In the genomic region with DNA sequence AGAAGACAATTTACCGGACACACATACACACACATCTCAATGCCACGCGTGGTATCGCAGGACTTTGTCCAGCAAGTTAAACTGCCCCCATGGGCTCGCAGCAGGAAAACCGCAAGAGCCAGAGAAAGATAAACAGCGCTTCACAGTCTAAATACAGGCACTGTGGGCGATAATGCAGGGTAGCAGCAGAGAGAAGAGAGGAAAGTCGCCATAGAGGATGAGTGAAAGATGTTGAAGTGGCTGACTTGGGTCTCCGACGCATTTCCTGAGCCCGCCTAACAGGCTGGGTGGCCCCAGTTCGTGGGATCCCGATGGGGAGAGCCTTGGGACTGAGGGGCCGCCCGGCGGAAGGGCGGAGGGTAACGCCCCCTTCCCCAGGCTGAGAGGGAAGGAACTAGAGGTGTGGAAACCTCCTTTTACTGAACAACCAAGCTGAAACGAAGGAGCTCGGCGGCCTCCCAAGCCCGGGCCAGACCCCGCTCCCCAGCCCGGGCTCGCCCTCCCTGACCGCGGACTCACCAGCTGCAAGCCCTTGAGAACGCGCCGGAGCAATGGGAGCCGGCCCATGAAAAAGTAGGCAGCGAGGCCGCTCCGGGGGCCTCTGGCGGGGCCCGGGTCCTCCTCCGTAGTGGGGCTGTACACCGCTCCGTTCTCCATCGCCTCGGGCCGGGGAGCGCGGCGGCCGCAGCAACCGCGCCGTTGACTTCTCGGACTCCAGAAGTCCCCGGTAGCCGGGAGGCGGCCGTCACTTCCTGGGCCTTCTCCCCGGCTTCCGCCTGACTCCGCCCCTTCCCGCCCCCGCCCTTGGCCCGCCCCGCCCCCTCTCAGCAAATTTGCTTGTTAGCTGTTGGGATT, we compare ENCODE assay signal across 8 cellular contexts. TPM values are rescaled to one million over a fixed set of nuclear protein-coding genes. Genes with fewer than 3 reads are reported as not detected.
DNase-seq lines count a peak whose midpoint lies in the region; ATAC-seq and TF ChIP-seq lines count a peak whose summit lies in the region.

A gene with protein sequence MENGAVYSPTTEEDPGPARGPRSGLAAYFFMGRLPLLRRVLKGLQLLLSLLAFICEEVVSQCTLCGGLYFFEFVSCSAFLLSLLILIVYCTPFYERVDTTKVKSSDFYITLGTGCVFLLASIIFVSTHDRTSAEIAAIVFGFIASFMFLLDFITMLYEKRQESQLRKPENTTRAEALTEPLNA (minus strand): TSS at position 764 of the 855 bp plus-strand sequence. CDS start 107 bp downstream, at position 657.

- H3K79me2 ChIP-seq in ACC112 (ENCODE audit: control insufficient read depth, insufficient read depth, low read length, unreplicated experiment) = peaks cover 35% of the 10 kb centered on the region

- H3K36me3 Mint-ChIP-seq in activated CD4-positive, alpha-beta T cell treated with anti-CD3 and anti-CD28 coated beads for 36 hours (ENCODE audit: low read depth) = peaks cover 7% of the 10 kb centered on the region
- peaks cover 2% of the 10 kb centered on the region for H3K36me3 Mint-ChIP-seq in chondrocyte (ENCODE audit: low read depth)

- H3K4me1 Mint-ChIP-seq in activated CD4-positive, alpha-beta T cell treated with anti-CD3 and anti-CD28 coated beads for 36 hours = peaks cover 29% of the 10 kb centered on the region
- peaks cover 28% of the 10 kb centered on the region for H3K4me1 Mint-ChIP-seq in chondrocyte (ENCODE audit: low read depth)

- no peaks in the 10 kb centered on the region for H3K9me3 Mint-ChIP-seq in activated CD4-positive, alpha-beta T cell treated with anti-CD3 and anti-CD28 coated beads for 36 hours (ENCODE audit: low read depth)
- no peaks in the 10 kb centered on the region for H3K9me3 Mint-ChIP-seq in chondrocyte (ENCODE audit: low read depth)

- no peaks in the 10 kb centered on the region for H3K27me3 ChIP-seq in ACC112 (ENCODE audit: insufficient read depth, low read length)

- H3K4me1 ChIP-seq in ACC112 (ENCODE audit: control insufficient read depth, insufficient read depth, low read length, unreplicated experiment) = peaks cover 8% of the 10 kb centered on the region

- peak within 1 kb of the TSS; percentile 86 for H3K4me3 Mint-ChIP-seq in activated CD4-positive, alpha-beta T cell treated with anti-CD3 and anti-CD28 coated beads for 36 hours
- H3K4me3 Mint-ChIP-seq in chondrocyte (ENCODE audit: unreplicated experiment) = peak within 1 kb of the TSS; percentile 91

- peak; percentile 19 for TF ChIP-seq CTCF in chondrocyte (IDR thresholded peaks at IDR 0.05)

- H3K27ac Mint-ChIP-seq in activated CD4-positive, alpha-beta T cell treated with anti-CD3 and anti-CD28 coated beads for 36 hours = peak within 1 kb of the TSS; percentile 95
- peak within 1 kb of the TSS; percentile 95 for H3K27ac Mint-ChIP-seq in chondrocyte (ENCODE audit: unreplicated experiment)

- intact Hi-C loops in activated CD4-positive, alpha-beta T cell treated with anti-CD3 and anti-CD28 coated beads for 36 hours (cut with DNase I, micrococcal nuclease) = loop anchor here (1.0 to 2.0 kb wide), 6 partner anchors 68 to 396 kb away; a partner anchor contains a TSS

- DNase-seq in NCI-H345 (lab: John Stamatoyannopoulos, UW) (peak; percentile 65), chondrocyte (ENCODE audit: low spot score) (no peak), kidney tubule cell (ENCODE audit: low spot score) (peak; percentile 79)
- DNase-seq in activated CD4-positive, alpha-beta T cell treated with anti-CD3 and anti-CD28 coated beads for 36 hours = peak; percentile 87
- DNase-seq in stimulated activated CD4-positive, alpha-beta T cell treated with anti-CD3 and anti-CD28 coated beads, Interleukin-15, amount 100 ng/mL, for 48 hours (ENCODE audit: low read depth in 2 of 2) = peak; percentile 46 to 55

- POLR2A ChIA-PET in activated CD4-positive, alpha-beta T cell treated with anti-CD3 and anti-CD28 coated beads for 36 hours (lab: Charles Lee) = no interaction called here

- peak; percentile 36 for ATAC-seq in GM18520 (IDR thresholded peaks at IDR 0.05; ENCODE audit: unreplicated experiment)
- ATAC-seq in HG03045 (IDR thresholded peaks at IDR 0.05; ENCODE audit: unreplicated experiment) = peak; percentile 79
- peak; percentile 80 for ATAC-seq in activated CD4-positive, alpha-beta T cell treated with anti-CD3 and anti-CD28 coated beads for 36 hours

- H3K27me3 Mint-ChIP-seq in activated CD4-positive, alpha-beta T cell treated with anti-CD3 and anti-CD28 coated beads for 36 hours = no peaks in the 10 kb centered on the region
- H3K27me3 Mint-ChIP-seq in chondrocyte (ENCODE audit: low read depth) = no peaks in the 10 kb centered on the region

- H2AFZ ChIP-seq in ACC112 (ENCODE audit: low read length, unreplicated experiment) = peak within 1 kb of the TSS; percentile 98

- no peaks in the 10 kb centered on the region for H3K36me3 ChIP-seq in ACC112 (ENCODE audit: insufficient read depth, low read length)

- H3K4me3 ChIP-seq in ACC112 (ENCODE audit: low read depth, low read length) = peak within 1 kb of the TSS; percentile 90

- H3K27ac ChIP-seq in ACC112 (ENCODE audit: low read depth, low read length) = peak within 1 kb of the TSS; percentile 85

- CTCF ChIA-PET in activated CD4-positive, alpha-beta T cell treated with anti-CD3 and anti-CD28 coated beads for 36 hours (lab: Charles Lee) = interaction anchor here (0.7 to 2.4 kb wide), 10 partner anchors 8 to 289 kb away, joined by 3 to 14 read pairs (median 4); no protein-coding TSS in a partner anchor

RNA-seq across cellular contexts. Expression of the gene that starts here (rescaled TPM):
- total RNA-seq in activated CD4-positive, alpha-beta T cell treated with anti-CD3 and anti-CD28 coated beads for 36 hours = 10 to 100 TPM; 33.6 to 48.0 TPM
- total RNA-seq in chondrocyte = 51.8 to 59.0 TPM (median 54.0 TPM) in 3 replicates
